In the genomic region with DNA sequence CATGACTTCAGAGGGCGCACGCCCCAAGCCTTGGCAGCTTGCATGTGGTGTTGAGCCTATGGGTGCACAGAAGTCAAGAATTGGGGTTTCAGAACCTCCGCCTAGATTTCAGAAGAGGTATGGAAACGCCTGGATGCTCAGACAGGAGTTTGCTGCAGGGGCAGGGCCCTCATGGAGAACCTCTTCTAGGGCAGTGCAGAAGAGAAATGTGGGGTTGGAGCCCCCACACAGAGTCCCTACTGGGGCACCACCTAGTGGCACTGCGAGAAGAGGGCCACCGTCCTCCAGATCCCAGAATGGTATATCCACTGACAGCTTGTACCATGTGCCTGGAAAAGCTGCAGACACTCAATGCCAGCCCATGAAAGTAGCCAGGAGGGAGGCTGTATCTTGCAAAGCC, we compare ENCODE assay signal across 16 cellular contexts. TPM values are rescaled to one million over a fixed set of nuclear protein-coding genes. Genes with fewer than 3 reads are reported as not detected.
"Had no signal": no experiment of that assay in that cellular context is flagged by ENCODE, and none has a peak within 500 bp of the region (broad histone marks: within the 10 kb centered on the region; RNA-seq: fewer than 3 reads in every experiment).

No MANE protein-coding gene starts in this region.

RNA-seq across cellular contexts. Expression of gene CEACAM8, which starts 44.2 kb away (rescaled TPM):
- total RNA-seq: cerebellum, dermis microvascular lymphatic vessel endothelial cell, endodermal cell, esophagus mucosa, esophagus squamous epithelium, gastrocnemius medialis, glomerular endothelial cell, kidney epithelial cell, left cardiac atrium, left ventricle myocardium superior, lower leg skin, lung microvascular endothelial cell, mononuclear cell, mucosa of gallbladder had no signal
- polyA plus RNA-seq: heart right ventricle, keratinocyte had no signal
